ENCODE assay signal across 8 cellular contexts in genomic region chr10:123559066-123559822, GRCh38.
DNase-seq lines count a peak whose midpoint lies in the region; ATAC-seq, FAIRE-seq and TF ChIP-seq lines count a peak whose summit lies in the region.

No MANE protein-coding gene starts in this region.

- H3K18ac ChIP-seq in H1 (ENCODE audit: extremely low read depth, low read length), result no peak overlapping the region

- H2BK5ac ChIP-seq in H1 (ENCODE audit: low read depth, low read length), result no peak overlapping the region

- CTCF ChIA-PET in H1 (lab: Charles Lee; ENCODE audit: partially characterized antibody), result interaction anchor here (0.8 to 2.4 kb wide), 35 partner anchors 10 to 519 kb away, joined by 3 to 21 read pairs (median 4); no protein-coding TSS in a partner anchor

- peak overlapping the region; percentile 80; the same call in 1 of the 2 replicates for H2BK20ac ChIP-seq in H1 (ENCODE audit: low read length)

- FAIRE-seq in H1 (lab: Jason Lieb, UNC), result peak; percentile 81

- H2AK5ac ChIP-seq in H1 (ENCODE audit: low read depth, low read length), result no peak overlapping the region

- H2BK120ac ChIP-seq in H1 (replicated peaks; ENCODE audit: low read depth, low read length), result no peak overlapping the region

- H3K4me3 ChIP-seq in DND-41 (ENCODE audit: low read depth in 1 of 2, low read length in 2 of 2), result no peak overlapping the region
- no peak overlapping the region for H3K4me3 ChIP-seq in H1 (ENCODE audit: extremely low read depth in 1 of 4, insufficient read depth in 2 of 4, low read depth in 3 of 4, low read length in 4 of 4)

- no peaks in the 10 kb centered on the region for H3K4me1 Mint-ChIP-seq in mesothelial cell of epicardium

- TF ChIP-seq POLR2A in H1 (IDR thresholded peaks at IDR 0.05; ENCODE audit: control extremely low read depth in 1 of 2, low read depth in 2 of 2, low read length in 2 of 2), result no peak

- peaks cover 68% of the 10 kb centered on the region for H3K27me3 Mint-ChIP-seq in mesothelial cell of epicardium (ENCODE audit: low read depth)

- H3K27ac ChIP-seq in DND-41 (ENCODE audit: low read length), result no peak overlapping the region
- no peak overlapping the region for H3K27ac ChIP-seq in H1 (ENCODE audit: low read depth, low read length)

- H2BK12ac ChIP-seq in H1 (ENCODE audit: low read depth, low read length), result 0 out of 2 replicates have a peak overlapping the region, but pooled peaks have one; percentile 68

- ATAC-seq in DND-41 (ENCODE audit: insufficient read depth, low read depth) (peak; percentile 79), HG02852 (IDR thresholded peaks at IDR 0.05; ENCODE audit: unreplicated experiment) (peak; percentile 60), HG03108 (IDR thresholded peaks at IDR 0.05; ENCODE audit: unreplicated experiment) (no peak)

- no peak overlapping the region for H3K4me3 Mint-ChIP-seq in mesothelial cell of epicardium

- no peaks in the 10 kb centered on the region; the same call in 1 of the 2 replicates for H4K20me1 ChIP-seq in DND-41 (ENCODE audit: insufficient read depth, low read length)
- H4K20me1 ChIP-seq in H1 (replicated peaks in 1 of 2; ENCODE audit: control insufficient read depth in 1 of 2, insufficient read depth in 2 of 2, low read length in 2 of 2), result no peaks in the 10 kb centered on the region

- no peak overlapping the region for H3K23ac ChIP-seq in H1 (ENCODE audit: insufficient read length)

- H3K27me3 ChIP-seq in DND-41 (ENCODE audit: insufficient read depth, low read length, poor library complexity), result peaks cover 3% of the 10 kb centered on the region
- H3K27me3 ChIP-seq in H1 (replicated peaks in 1 of 4; ENCODE audit: control insufficient read depth in 3 of 4, extremely low read depth in 1 of 4, insufficient read depth in 3 of 4, low read length in 3 of 4), result no peaks in the 10 kb centered on the region

- H3K79me1 ChIP-seq in H1 (ENCODE audit: low read depth, low read length), result no peaks in the 10 kb centered on the region

- no peak for TF ChIP-seq EP300 in H1 (IDR thresholded peaks at IDR 0.05; ENCODE audit: borderline replicate concordance in 1 of 2, low read depth in 2 of 2, low read length in 2 of 2)

- H3K36me3 ChIP-seq in DND-41 (ENCODE audit: insufficient read depth, low read length), result no peaks in the 10 kb centered on the region
- H3K36me3 ChIP-seq in H1 (ENCODE audit: control insufficient read depth in 2 of 4, insufficient read depth in 4 of 4, low read length in 3 of 4), result no peaks in the 10 kb centered on the region

- H3K27ac Mint-ChIP-seq in mesothelial cell of epicardium, result no peak overlapping the region

- POLR2A ChIA-PET in H1 (lab: Charles Lee; ENCODE audit: partially characterized antibody), result no interaction called here

- peak; percentile 61 for DNase-seq in DND-41
- peak; percentile 38 for DNase-seq in NCI-H748 treated with DMSO at 0.1 percent for 48 hours (lab: John Stamatoyannopoulos, UW)
- DNase-seq in activated CD8-positive, alpha-beta memory T cell treated with anti-CD3 and anti-CD28 coated beads for 1 hour (ENCODE audit: extremely low read depth in 1 of 2, low read depth in 1 of 2), result peak; percentile 14 to 56
- peak; percentile 61 to 94 for DNase-seq in H1 (ENCODE audit: low read depth in 1 of 2, low spot score in 2 of 2)
- peak; percentile 45 to 90 for DNase-seq in mesothelial cell of epicardium (ENCODE audit: low spot score in 2 of 2, unreplicated experiment in 2 of 2)
- peak; percentile 31 to 53 for DNase-seq in stimulated activated CD8-positive, alpha-beta memory T cell treated with anti-CD3 and anti-CD28 coated beads, Interleukin-2, amount 100 ng/mL, for 48 hours (ENCODE audit: low read depth in 2 of 2)

- H2AFZ ChIP-seq in DND-41 (ENCODE audit: low read depth, low read length) (no peak overlapping the region), H1 (ENCODE audit: low read length) (peak overlapping the region; percentile 25; the same call in 1 of the 2 replicates)

- H3K36me3 Mint-ChIP-seq in mesothelial cell of epicardium, result no peaks in the 10 kb centered on the region

- peak overlapping the region; percentile 51 for H3K4ac ChIP-seq in H1 (replicated peaks; ENCODE audit: insufficient read length, low read depth, low read length)

- no peak overlapping the region for H3K56ac ChIP-seq in H1 (replicated peaks; ENCODE audit: insufficient read length, low read depth, low read length)

- no peak overlapping the region for H4K5ac ChIP-seq in H1 (ENCODE audit: insufficient read length, low read depth, low read length)

- 61 to 100% methylated on average over 3 to 28 of the region's 28 CpGs for WGBS in H1 (ENCODE audit: extremely low coverage in 1 of 2, insufficient coverage in 1 of 2, insufficient read length in 1 of 2, insufficient replicate concordance in 2 of 2, low coverage in 1 of 2, low lambda C conversion rate in 2 of 2, missing lambda C conversion rate in 1 of 2), 2 experiments

- no peaks in the 10 kb centered on the region for H3K23me2 ChIP-seq in H1 (ENCODE audit: low read depth, low read length)

- no peak overlapping the region for H3K14ac ChIP-seq in H1 (ENCODE audit: insufficient read length)

- H3K4me1 ChIP-seq in DND-41 (ENCODE audit: insufficient read depth, low read length) (no peaks in the 10 kb centered on the region), H1 (replicated peaks in 1 of 4; ENCODE audit: control insufficient read depth in 3 of 4, insufficient read depth in 4 of 4, low read length in 3 of 4) (peaks cover 0 to 6% (median 2%) of the 10 kb centered on the region in 4 experiments; a peak in 4 of 7 replicates)

- peak; percentile 100 for TF ChIP-seq RAD21 in H1 (IDR thresholded peaks at IDR 0.05 in 1 of 2, conservative IDR thresholded peaks at IDR 0.05 in 1 of 2; ENCODE audit: low read depth in 2 of 2, low read length in 2 of 2)

- no peak overlapping the region for H2BK15ac ChIP-seq in H1 (ENCODE audit: low read length)

- peak overlapping the region; percentile 82 for H4K91ac ChIP-seq in H1 (replicated peaks; ENCODE audit: insufficient read length, low read length)

- peak overlapping the region; percentile 53 for H4K8ac ChIP-seq in H1 (ENCODE audit: extremely low read depth, insufficient read depth, low read length)

- H3K79me2 ChIP-seq in DND-41 (ENCODE audit: insufficient read depth, low read length) (no peaks in the 10 kb centered on the region), H1 (ENCODE audit: control insufficient read depth in 1 of 2, insufficient read depth in 2 of 2, low read length in 2 of 2) (no peaks in the 10 kb centered on the region)

- no peak overlapping the region for H3K9ac ChIP-seq in DND-41 (ENCODE audit: low read depth, low read length)
- H3K9ac ChIP-seq in H1 (replicated peaks in 1 of 4; ENCODE audit: extremely low read depth in 1 of 4, low read depth in 3 of 4, low read length in 3 of 4), result no peak overlapping the region

- H3K9me3 ChIP-seq in DND-41 (ENCODE audit: insufficient read depth, low read length, severe bottlenecking) (no peaks in the 10 kb centered on the region), H1 (ENCODE audit: insufficient read depth in 2 of 2, low read depth in 1 of 2, low read length in 1 of 2) (no peaks in the 10 kb centered on the region)

- H3K9me3 Mint-ChIP-seq in mesothelial cell of epicardium, result no peaks in the 10 kb centered on the region

- peak; percentile 99 for TF ChIP-seq CTCF in DND-41 (IDR thresholded peaks at IDR 0.05; ENCODE audit: borderline replicate concordance, extremely low read depth, low read length, poor library complexity, severe bottlenecking)
- TF ChIP-seq CTCF in H1 (IDR thresholded peaks at IDR 0.05; ENCODE audit: control extremely low read depth in 1 of 3, insufficient read depth in 1 of 3, low read depth in 1 of 3, low read length in 3 of 3), result peak; percentile 94 to 99 (median 97)
- peak; percentile 98 for TF ChIP-seq CTCF in mesothelial cell of epicardium (IDR thresholded peaks at IDR 0.05; ENCODE audit: unreplicated experiment)

- H3K4me2 ChIP-seq in DND-41 (ENCODE audit: insufficient read depth, low read length) (no peak overlapping the region), H1 (ENCODE audit: insufficient read depth in 1 of 2, low read depth in 2 of 2, low read length in 2 of 2) (no peak overlapping the region)

TF ChIP-seq in H1, 55 proteins besides CTCF, POLR2A, EP300 and RAD21:
- TF ChIP-seq CBX8 (IDR thresholded peaks at IDR 0.05; ENCODE audit: borderline replicate concordance, low read depth, low read length) (no peak), CREB1 (IDR thresholded peaks at IDR 0.05) (0 out of 2 replicates have a peak, but pooled peaks have one; percentile 33), SIN3A (conservative IDR thresholded peaks at IDR 0.05 in 1 of 2, IDR thresholded peaks at IDR 0.05 in 1 of 2; ENCODE audit: low read depth in 1 of 2, low read length in 2 of 2) (0 out of 4 replicates have a peak, but pooled peaks of 1 of the 2 experiments have one; percentile 38), MAX (IDR thresholded peaks at IDR 0.05) (peak; percentile 25; the same call in 1 of the 2 replicates), ATF2 (IDR thresholded peaks at IDR 0.05; ENCODE audit: low read length) (no peak), SP4 (IDR thresholded peaks at IDR 0.05; ENCODE audit: low read length) (no peak), YY1 (IDR thresholded peaks at IDR 0.05; ENCODE audit: low read depth, low read length) (peak; percentile 57; the same call in 1 of the 2 replicates)
TF ChIP-seq in H1: peak in this region for 4.
